8 cellular contexts compared by ENCODE assay signal in genomic region chr11:128472128-128473110, GRCh38.
A peak's percentile ranks its signal among the peaks of the same experiment; 100 is the strongest.
DNase-seq lines count a peak whose midpoint lies in the region; ATAC-seq and TF ChIP-seq lines count a peak whose summit lies in the region.

No MANE protein-coding gene starts in this region.

- intact Hi-C loops in spleen (cut with DNase I; ENCODE audit: low total_unique reads) (no loop called here), ascending aorta (cut with DNase I) (loop anchor here (5.0 kb wide), 1 partner anchor 155 kb away; no protein-coding TSS in a partner anchor)

- TF ChIP-seq CTCF in GM12864 (IDR thresholded peaks at IDR 0.05; ENCODE audit: low read depth, low read length, missing control alignments) (no peak), KMS-11 (conservative IDR thresholded peaks at IDR 0.05; ENCODE audit: low read depth, low read length) (no peak), astrocyte of the spinal cord (IDR thresholded peaks at IDR 0.05; ENCODE audit: low read depth, low read length) (no peak), spleen (IDR thresholded peaks at IDR 0.05 in 8 of 11, conservative IDR thresholded peaks at IDR 0.05 in 3 of 11) (no peak), ascending aorta (IDR thresholded peaks at IDR 0.05) (no peak)

- no peaks in the 10 kb centered on the region for H4K20me1 ChIP-seq in KMS-11 (ENCODE audit: insufficient read depth)

- H3K9ac ChIP-seq in KMS-11 = peak overlapping the region; percentile 14; the same call in 1 of the 2 replicates

- H3K27ac ChIP-seq in KMS-11 = peak overlapping the region; percentile 81
- peak overlapping the region; percentile 49 to 95 (median 82) for H3K27ac ChIP-seq in spleen
- H3K27ac ChIP-seq in ascending aorta = peak overlapping the region in 1 of 2 donors; percentile 18

- peaks cover 12% of the 10 kb centered on the region; the same call in 1 of the 2 replicates for H3K79me2 ChIP-seq in KMS-11 (ENCODE audit: insufficient read depth, low read depth)

- peak; percentile 86 for DNase-seq in GM12864 (ENCODE audit: low read depth)
- DNase-seq in astrocyte of the spinal cord (ENCODE audit: low read depth, low spot score) = peak; percentile 69
- no peak for DNase-seq in spleen
- DNase-seq in ascending aorta (ENCODE audit: low spot score in 2 of 2) = no peak
- DNase-seq in islet precursor cell = no peak
- no peak for DNase-seq in left lobe of liver (ENCODE audit: low spot score)

- in situ Hi-C loops in astrocyte of the spinal cord (cut with HindIII; ENCODE audit: low sequenced_read_pairs) = no loop called here

- H3K4me2 ChIP-seq in KMS-11 = peak overlapping the region; percentile 93

- ATAC-seq in GM21528 (IDR thresholded peaks at IDR 0.05; ENCODE audit: low FRiP score, unreplicated experiment) = peak; percentile 54
- ATAC-seq in left lobe of liver = no peak

- H3K27me3 ChIP-seq in KMS-11 (ENCODE audit: insufficient read depth, low read depth) (no peaks in the 10 kb centered on the region), spleen (replicated peaks in 1 of 7) (no peaks in the 10 kb centered on the region), ascending aorta (no peaks in the 10 kb centered on the region)

- no peak for TF ChIP-seq POLR2A in spleen (IDR thresholded peaks at IDR 0.05)

- peak overlapping the region; percentile 12 for H3K4me3 ChIP-seq in GM12864 (ENCODE audit: low read depth, low read length)
- no peak overlapping the region for H3K4me3 ChIP-seq in KMS-11 (IDR thresholded peaks at IDR 0.05; ENCODE audit: insufficient read depth, low read depth, low read length)
- H3K4me3 ChIP-seq in astrocyte of the spinal cord (ENCODE audit: low read depth, low read length) = no peak overlapping the region
- H3K4me3 ChIP-seq in spleen = peak overlapping the region in 1 of 8 donors; percentile 49
- H3K4me3 ChIP-seq in ascending aorta = no peak overlapping the region

- H3K9me3 ChIP-seq in spleen (no peaks in the 10 kb centered on the region), ascending aorta (no peaks in the 10 kb centered on the region)

- H3K4me1 ChIP-seq in KMS-11 (ENCODE audit: low read depth, poor library complexity, severe bottlenecking) = peaks cover 100% of the 10 kb centered on the region
- peaks cover 96 to 100% (median 100%) of the 10 kb centered on the region in 6 donors for H3K4me1 ChIP-seq in spleen
- H3K4me1 ChIP-seq in ascending aorta = peaks cover 6 to 20% of the 10 kb centered on the region in 2 donors

- 48 to 72% (median 63%) methylated on average over 11 of the region's 11 CpGs for WGBS in spleen, 5 donors

- H2AFZ ChIP-seq in KMS-11 (ENCODE audit: low read depth) = no peak overlapping the region

- H3K36me3 ChIP-seq in KMS-11 (ENCODE audit: insufficient read depth) (no peaks in the 10 kb centered on the region), spleen (peaks cover 0 to 99% (median 59%) of the 10 kb centered on the region in 6 donors), ascending aorta (peaks cover 14 to 32% of the 10 kb centered on the region in 2 donors)

Comparison
In these comparisons a context has a peak if more than half of its experiments do, and no peak if none do; other contexts are left out.
1. DNase-seq: peak in GM12864 (single experiment) and astrocyte of the spinal cord (single experiment); none in spleen (single experiment), ascending aorta (0 of 2), islet precursor cell (single experiment) and left lobe of liver (single experiment).